Comparison of ENCODE assay signal across 8 cellular contexts in genomic region chr9:113807173-113808061, GRCh38.
DNase-seq lines count a peak whose midpoint lies in the region; ATAC-seq and TF ChIP-seq lines count a peak whose summit lies in the region.

No MANE protein-coding gene starts in this region.

- H3K27me3 ChIP-seq in GM23338 (ENCODE audit: insufficient read depth) (no peaks in the 10 kb centered on the region), neural progenitor cell (no peaks in the 10 kb centered on the region), upper lobe of left lung (no peaks in the 10 kb centered on the region)

- ATAC-seq in GM23338 (peak; percentile 87), upper lobe of left lung (ENCODE audit: low FRiP score in 2 of 2) (peak; percentile 85 to 90)

- H3K36me3 Mint-ChIP-seq in GM23338 (ENCODE audit: low read depth) (no peaks in the 10 kb centered on the region), neural progenitor cell (no peaks in the 10 kb centered on the region)

- DNase-seq in C1 segment of cervical spinal cord (lab: John Stamatoyannopoulos, UW) = peak in 8 of 14 donors; percentile 8 to 34 (median 18)
- DNase-seq in GM23338 (ENCODE audit: low spot score) = peak; percentile 77
- DNase-seq in NCI-H345 (lab: John Stamatoyannopoulos, UW) = peak; percentile 28
- peak; percentile 26 for DNase-seq in activated CD8-positive, alpha-beta memory T cell treated with anti-CD3 and anti-CD28 coated beads, Interleukin-2, amount 50 U/mL, for 4 hours
- peak; percentile 47 for DNase-seq in fibroblast of the conjunctiva (ENCODE audit: low read depth)
- DNase-seq in neural progenitor cell (ENCODE audit: low spot score) = peak; percentile 60
- peak in 1 of 2 donors; percentile 34 for DNase-seq in upper lobe of left lung
- DNase-seq in effector CD4-positive, alpha-beta T cell = no peak

- TF ChIP-seq POLR2A in upper lobe of left lung (IDR thresholded peaks at IDR 0.05) = no peak

- peaks cover 2% of the 10 kb centered on the region for H3K27me3 Mint-ChIP-seq in GM23338 (ENCODE audit: insufficient read depth, low read depth, poor library complexity)
- peaks cover 5% of the 10 kb centered on the region for H3K27me3 Mint-ChIP-seq in neural progenitor cell (ENCODE audit: insufficient read depth, low read depth)

- H3K27ac Mint-ChIP-seq in GM23338 (no peak overlapping the region), neural progenitor cell (no peak overlapping the region)

- H3K4me1 Mint-ChIP-seq in GM23338 (peaks cover 9% of the 10 kb centered on the region; the same call in 2 of the 3 replicates), neural progenitor cell (peaks cover 6% of the 10 kb centered on the region)

- no peak overlapping the region for H3K9ac ChIP-seq in neural progenitor cell

- H2AFZ ChIP-seq in GM23338 = peak overlapping the region; percentile 91
- H2AFZ ChIP-seq in neural progenitor cell (replicated peaks) = peak overlapping the region; percentile 61

- peak; percentile 91 to 93 for TF ChIP-seq CTCF in GM23338 (conservative IDR thresholded peaks at IDR 0.05; ENCODE audit: low read depth in 2 of 2)
- peak; percentile 88 for TF ChIP-seq CTCF in neural progenitor cell (IDR thresholded peaks at IDR 0.05)
- peak; percentile 78 to 85 (median 81) for TF ChIP-seq CTCF in upper lobe of left lung (IDR thresholded peaks at IDR 0.05)

- no peaks in the 10 kb centered on the region for H3K9me2 ChIP-seq in GM23338 (ENCODE audit: insufficient read depth)

- H3K4me3 ChIP-seq in GM23338 (peak overlapping the region; percentile 29; the same call in 1 of the 2 replicates), neural progenitor cell (no peak overlapping the region), upper lobe of left lung (no peak overlapping the region)

- H3K4me1 ChIP-seq in GM23338 (ENCODE audit: insufficient read depth) (no peaks in the 10 kb centered on the region), neural progenitor cell (no peaks in the 10 kb centered on the region), upper lobe of left lung (peaks cover 0 to 6% (median 3%) of the 10 kb centered on the region in 4 donors)

- H3K4me2 ChIP-seq in GM23338 (peak overlapping the region; percentile 52; the same call in 1 of the 2 replicates), neural progenitor cell (peak overlapping the region; percentile 33)

- H4K20me1 ChIP-seq in GM23338 (replicated peaks; ENCODE audit: insufficient read depth) = no peaks in the 10 kb centered on the region
- no peaks in the 10 kb centered on the region for H4K20me1 ChIP-seq in neural progenitor cell (ENCODE audit: low read depth)

- H3K79me2 ChIP-seq in GM23338 (replicated peaks; ENCODE audit: insufficient read depth) = no peaks in the 10 kb centered on the region
- no peaks in the 10 kb centered on the region for H3K79me2 ChIP-seq in neural progenitor cell (ENCODE audit: low read depth)

- no peaks in the 10 kb centered on the region for H3K9me3 Mint-ChIP-seq in GM23338
- no peaks in the 10 kb centered on the region for H3K9me3 Mint-ChIP-seq in neural progenitor cell

- H3K27ac ChIP-seq in GM23338 (ENCODE audit: low read depth) (no peak overlapping the region), neural progenitor cell (no peak overlapping the region), upper lobe of left lung (no peak overlapping the region)

- no peak for TF ChIP-seq EP300 in upper lobe of left lung (IDR thresholded peaks at IDR 0.05)

- H3F3A ChIP-seq in GM23338 (replicated peaks; ENCODE audit: low read depth) (no peaks in the 10 kb centered on the region), neural progenitor cell (ENCODE audit: low read depth) (no peaks in the 10 kb centered on the region)

- H3K9me3 ChIP-seq in neural progenitor cell (ENCODE audit: low read depth) (no peaks in the 10 kb centered on the region), upper lobe of left lung (no peaks in the 10 kb centered on the region)

- WGBS in upper lobe of left lung, 2 donors = 16 to 24% methylated on average over 12 to 14 of the region's 15 CpGs

- H3K36me3 ChIP-seq in GM23338 (ENCODE audit: insufficient read depth) = no peaks in the 10 kb centered on the region
- no peaks in the 10 kb centered on the region for H3K36me3 ChIP-seq in neural progenitor cell
- H3K36me3 ChIP-seq in upper lobe of left lung = no peaks in the 10 kb centered on the region

- no peak overlapping the region for H3K4me3 Mint-ChIP-seq in GM23338
- no peak overlapping the region for H3K4me3 Mint-ChIP-seq in neural progenitor cell

TF ChIP-seq in GM23338, 12 proteins besides CTCF, POLR2A, EP300 and RAD21 (continues in another document):
- TF ChIP-seq NANOG (IDR thresholded peaks at IDR 0.05; ENCODE audit: borderline replicate concordance) (no peak), ZNF331 (CRISPR knock-in tag; IDR thresholded peaks at IDR 0.05; ENCODE audit: low read depth) (no peak), EZH2 (IDR thresholded peaks at IDR 0.05; ENCODE audit: low read depth, unreplicated experiment) (no peak), STAT1 (IDR thresholded peaks at IDR 0.05; ENCODE audit: unreplicated experiment) (no peak), JUNB (IDR thresholded peaks at IDR 0.05; ENCODE audit: unreplicated experiment) (no peak), ZNF114 (CRISPR knock-in tag; IDR thresholded peaks at IDR 0.05) (no peak), ETS1 (IDR thresholded peaks at IDR 0.05) (no peak), CREB1 (CRISPR knock-in tag; IDR thresholded peaks at IDR 0.05; ENCODE audit: low read depth) (no peak), REST (IDR thresholded peaks at IDR 0.05; ENCODE audit: unreplicated experiment) (no peak), POLR2AphosphoS5 (IDR thresholded peaks at IDR 0.05; ENCODE audit: low read depth) (no peak), EZH2phosphoT487 (IDR thresholded peaks at IDR 0.05; ENCODE audit: unreplicated experiment) (no peak)
